8 cellular contexts compared by ENCODE assay signal in genomic region chr3:124522226-124522625, GRCh38.
"Had no signal": no experiment of that assay in that cellular context is flagged by ENCODE, and none has a peak within 500 bp of the region (broad histone marks: within the 10 kb centered on the region; RNA-seq: fewer than 3 reads in every experiment).

No MANE protein-coding gene starts in this region.

- H3K4me3 ChIP-seq: GM12878 had no signal

- DNase-seq: GDM1, GF-D8 had no signal

- FAIRE-seq: G401.6, GM12878, GM12891, GM12892, GM18507, GM19239 had no signal
